ENCODE assay signal across 13 cellular contexts in genomic region chr21:35053356-35054096, GRCh38.
DNase-seq lines count a peak whose midpoint lies in the region; ATAC-seq lines count a peak whose summit lies in the region.
"Had no signal": no experiment of that assay in that cellular context is flagged by ENCODE, and none has a peak within 500 bp of the region (broad histone marks: within the 10 kb centered on the region; RNA-seq: fewer than 3 reads in every experiment).

No MANE protein-coding gene starts in this region.

- no peak overlapping the region for H3K9ac ChIP-seq in rectal smooth muscle tissue (ENCODE audit: low read length)

- no peak overlapping the region for H3K4me3 ChIP-seq in rectal smooth muscle tissue (ENCODE audit: low read length)

- H3K36me3 ChIP-seq in rectal smooth muscle tissue (ENCODE audit: control insufficient read depth, insufficient read depth, low read length) = no peaks in the 10 kb centered on the region

- DNase-seq in ELR (ENCODE audit: low read depth) (peak; percentile 9), OCI-M1 (lab: John Stamatoyannopoulos, UW) (peak; percentile 14), fibroblast of gingiva (ENCODE audit: low read depth) (peak; percentile 34), NCI-H128 (lab: John Stamatoyannopoulos, UW; ENCODE audit: unreplicated experiment) (no peak), UCSD-AML1 (lab: John Stamatoyannopoulos, UW; ENCODE audit: unreplicated experiment) (no peak)
- DNase-seq: activated CD4-positive, alpha-beta memory T cell treated with anti-CD3 and anti-CD28 coated beads for 36 hours; activated naive CD4-positive, alpha-beta T cell treated with anti-CD3 and anti-CD28 coated beads, Interleukin-2, amount 10 ng/mL, durations not matched to agents 7 days and 5 days; CD4-positive, alpha-beta memory T cell; NCI-H774; occipital lobe had no signal

- no peaks in the 10 kb centered on the region for H3K27me3 ChIP-seq in rectal smooth muscle tissue (ENCODE audit: control insufficient read depth, insufficient read depth, low read length)

- H3K4me1 ChIP-seq in rectal smooth muscle tissue (ENCODE audit: control insufficient read depth, insufficient read depth, low read length) = peaks cover 25% of the 10 kb centered on the region

- no peak for ATAC-seq in GM21717 (IDR thresholded peaks at IDR 0.05; ENCODE audit: unreplicated experiment)
- ATAC-seq: left lobe of liver had no signal

- H3K27ac ChIP-seq in rectal smooth muscle tissue (ENCODE audit: low read depth, low read length) = peak overlapping the region; percentile 66

Comparison
In these comparisons a context has a peak if more than half of its experiments do, and no peak if none do; other contexts are left out.
1. DNase-seq: peak in ELR (single experiment), OCI-M1 (single experiment) and fibroblast of gingiva (single experiment); none in NCI-H128 (single experiment) and UCSD-AML1 (single experiment).